In genomic region chr5:123297198-123297831, GRCh38 we compare ENCODE assay signal across 20 cellular contexts.
"Had no signal": no experiment of that assay in that cellular context is flagged by ENCODE, and none has a peak within 500 bp of the region (broad histone marks: within the 10 kb centered on the region; RNA-seq: fewer than 3 reads in every experiment).

No MANE protein-coding gene starts in this region.

- H3K36me3 ChIP-seq: heart left ventricle, right lobe of liver, suprapubic skin, tibial artery had no signal

- DNase-seq: endodermal cell; erythroblast; foreskin melanocyte; heart left ventricle; hippocampal formation; kidney glomerular epithelial cell; mammary epithelial cell; naive thymus-derived CD4-positive, alpha-beta T cell; nephron progenitor cell; psoas muscle; retina; right lobe of liver; stimulated activated CD4-positive, alpha-beta T cell treated with anti-CD3 and anti-CD28 coated beads, Interleukin-4, amount 100 ng/mL, for 1 hour; stimulated activated CD8-positive, alpha-beta memory T cell treated with anti-CD3 and anti-CD28 coated beads, Interleukin-4, amount 100 ng/mL, for 48 hours; stimulated activated naive CD8-positive, alpha-beta T cell treated with anti-CD3 and anti-CD28 coated beads, Interleukin-15, Interleukin-2, amounts not matched to agents 100 U/mL and 50 U/mL, for 24 hours; tibial artery had no signal

- H3K4me1 ChIP-seq: heart left ventricle, psoas muscle, right lobe of liver, suprapubic skin had no signal

- H3K27me3 ChIP-seq: right lobe of liver, suprapubic skin, tibial artery had no signal

- ATAC-seq: heart left ventricle; left lobe of liver; naive thymus-derived CD4-positive, alpha-beta T cell; psoas muscle; right lobe of liver; stimulated activated effector memory CD8-positive, alpha-beta T cell treated with anti-CD3 and anti-CD28 coated beads, Interleukin-12 subunit alpha, Interleukin-12 subunit beta, amount 100 ng/mL, for 72 hours; stimulated activated naive CD8-positive, alpha-beta T cell treated with anti-CD3 and anti-CD28 coated beads, Interleukin-15, Interleukin-2, amounts not matched to agents 100 U/mL and 50 U/mL, for 24 hours had no signal

- H3K4me3 ChIP-seq: heart left ventricle, psoas muscle, right lobe of liver, suprapubic skin, tibial artery had no signal

- H3K27ac ChIP-seq: psoas muscle, right lobe of liver, suprapubic skin had no signal

- H3K9me3 ChIP-seq: psoas muscle, right lobe of liver, suprapubic skin, tibial artery had no signal

- FAIRE-seq: endothelial cell of umbilical vein had no signal
